1 cellular context compared by ENCODE assay signal in genomic region chr1:179877586-179878265, GRCh38.
TF ChIP-seq lines count a peak whose summit lies in the region.

Gene TOR1AIP2, minus strand, starts transcription at chr1:179877803. Its CDS starts 25,138 bp downstream, at chr1:179852665.

TF ChIP-seq in HepG2, 621 proteins besides CTCF, POLR2A, EP300 and RAD21 (continued from another document and continues in another):
- no peak for TF ChIP-seq ZNF281 (CRISPR knock-in tag; IDR thresholded peaks at IDR 0.05; ENCODE audit: borderline replicate concordance)
- no peak for TF ChIP-seq ZC3H4 (CRISPR knock-in tag; IDR thresholded peaks at IDR 0.05; ENCODE audit: borderline replicate concordance)
- no peak for TF ChIP-seq MNT (IDR thresholded peaks at IDR 0.05)
- no peak for TF ChIP-seq HMG20B (CRISPR knock-in tag; conservative IDR thresholded peaks at IDR 0.05)
- no peak for TF ChIP-seq ZNF264 (CRISPR knock-in tag; IDR thresholded peaks at IDR 0.05)
- TF ChIP-seq U2AF2 (IDR thresholded peaks at IDR 0.05; ENCODE audit: low read depth, low read length): no peak
- TF ChIP-seq HMGA1 (CRISPR knock-in tag; conservative IDR thresholded peaks at IDR 0.05): no peak
- no peak for TF ChIP-seq ATM (IDR thresholded peaks at IDR 0.05; ENCODE audit: borderline replicate concordance)
- TF ChIP-seq DZIP1 (CRISPR knock-in tag; IDR thresholded peaks at IDR 0.05): no peak
- no peak for TF ChIP-seq FOXO4 (CRISPR knock-in tag; conservative IDR thresholded peaks at IDR 0.05)
- no peak for TF ChIP-seq PRMT3 (CRISPR knock-in tag; IDR thresholded peaks at IDR 0.05; ENCODE audit: borderline replicate concordance, low read depth)
- no peak for TF ChIP-seq RAD51 (IDR thresholded peaks at IDR 0.05; ENCODE audit: borderline replicate concordance)
- TF ChIP-seq SRSF9 (IDR thresholded peaks at IDR 0.05; ENCODE audit: borderline replicate concordance, insufficient read depth, low read depth, low read length, poor library complexity, severe bottlenecking): no peak
- TF ChIP-seq ATF7 (IDR thresholded peaks at IDR 0.05): no peak
- TF ChIP-seq ATF7 (CRISPR knock-in tag; IDR thresholded peaks at IDR 0.05): no peak
- no peak for TF ChIP-seq ZSCAN25 (CRISPR knock-in tag; IDR thresholded peaks at IDR 0.05)
- no peak for TF ChIP-seq AHR (CRISPR knock-in tag; IDR thresholded peaks at IDR 0.05)
- TF ChIP-seq ZNF274 (CRISPR knock-in tag; IDR thresholded peaks at IDR 0.05): no peak
- no peak for TF ChIP-seq LCORL (IDR thresholded peaks at IDR 0.05)
- TF ChIP-seq LCORL (CRISPR knock-in tag; IDR thresholded peaks at IDR 0.05): no peak
- no peak for TF ChIP-seq ZMAT3 (CRISPR knock-in tag; conservative IDR thresholded peaks at IDR 0.05)
- no peak for TF ChIP-seq ZNF83 (CRISPR knock-in tag; IDR thresholded peaks at IDR 0.05; ENCODE audit: borderline replicate concordance)
- TF ChIP-seq ZNF678 (CRISPR knock-in tag; IDR thresholded peaks at IDR 0.05): no peak
- no peak for TF ChIP-seq ZNF512 (CRISPR knock-in tag; IDR thresholded peaks at IDR 0.05)
- no peak for TF ChIP-seq NFRKB (IDR thresholded peaks at IDR 0.05)
- TF ChIP-seq SAP130 (CRISPR knock-in tag; IDR thresholded peaks at IDR 0.05; ENCODE audit: low read depth): peak; percentile 81
- no peak for TF ChIP-seq HOXA9 (CRISPR knock-in tag; IDR thresholded peaks at IDR 0.05; ENCODE audit: borderline replicate concordance)
- no peak for TF ChIP-seq USF2 (IDR thresholded peaks at IDR 0.05; ENCODE audit: low read depth, low read length)
- TF ChIP-seq USF2 (CRISPR knock-in tag; IDR thresholded peaks at IDR 0.05; ENCODE audit: borderline replicate concordance): 0 out of 2 replicates have a peak, but pooled peaks have one; percentile 16
- no peak for TF ChIP-seq FOSL1 (CRISPR knock-in tag; IDR thresholded peaks at IDR 0.05; ENCODE audit: borderline replicate concordance)
- TF ChIP-seq ISL2 (CRISPR knock-in tag; IDR thresholded peaks at IDR 0.05): no peak
- TF ChIP-seq MAF1 (CRISPR knock-in tag; IDR thresholded peaks at IDR 0.05; ENCODE audit: borderline replicate concordance): no peak
- TF ChIP-seq NR2F1 (CRISPR knock-in tag; IDR thresholded peaks at IDR 0.05): no peak
- TF ChIP-seq KDM5A (IDR thresholded peaks at IDR 0.05; ENCODE audit: borderline replicate concordance, low read length): no peak
- TF ChIP-seq REXO4 (CRISPR knock-in tag; IDR thresholded peaks at IDR 0.05; ENCODE audit: borderline replicate concordance): no peak
- no peak for TF ChIP-seq ZNF558 (CRISPR knock-in tag; IDR thresholded peaks at IDR 0.05; ENCODE audit: borderline replicate concordance)
- 0 out of 2 replicates have a peak, but pooled peaks have one; percentile 22 for TF ChIP-seq ZSCAN9 (CRISPR knock-in tag; IDR thresholded peaks at IDR 0.05; ENCODE audit: borderline replicate concordance)
- no peak for TF ChIP-seq ZNF260 (CRISPR knock-in tag; IDR thresholded peaks at IDR 0.05; ENCODE audit: borderline replicate concordance, low read depth)
- no peak for TF ChIP-seq ZNF205 (CRISPR knock-in tag; IDR thresholded peaks at IDR 0.05)
- no peak for TF ChIP-seq ZNF333 (CRISPR knock-in tag; IDR thresholded peaks at IDR 0.05; ENCODE audit: borderline replicate concordance)
- TF ChIP-seq RFXANK (CRISPR knock-in tag; IDR thresholded peaks at IDR 0.05): no peak
- peak; percentile 90 for TF ChIP-seq RBFOX2 (IDR thresholded peaks at IDR 0.05; ENCODE audit: low read depth, low read length)
- TF ChIP-seq SKIL (CRISPR knock-in tag; IDR thresholded peaks at IDR 0.05; ENCODE audit: borderline replicate concordance): no peak
- TF ChIP-seq CEBPB (IDR thresholded peaks at IDR 0.05; ENCODE audit: borderline replicate concordance, low read depth, low read length): no peak
- no peak for TF ChIP-seq ZNF256 (CRISPR knock-in tag; conservative IDR thresholded peaks at IDR 0.05)
- TF ChIP-seq CCAR2 (optimal IDR thresholded peaks at IDR 0.05; ENCODE audit: low read depth, low read length): no peak
- no peak for TF ChIP-seq ZNF598 (CRISPR knock-in tag; IDR thresholded peaks at IDR 0.05; ENCODE audit: borderline replicate concordance)
- TF ChIP-seq GABPA (IDR thresholded peaks at IDR 0.05; ENCODE audit: low read depth, low read length): peak; percentile 94
- TF ChIP-seq GABPA (CRISPR knock-in tag; IDR thresholded peaks at IDR 0.05; ENCODE audit: low read depth): peak; percentile 98
- TF ChIP-seq BCLAF1 (IDR thresholded peaks at IDR 0.05): no peak
- TF ChIP-seq DBP (CRISPR knock-in tag; IDR thresholded peaks at IDR 0.05; ENCODE audit: not compliant biosample characterization): no peak
- no peak for TF ChIP-seq FOXK1 (CRISPR knock-in tag; IDR thresholded peaks at IDR 0.05; ENCODE audit: borderline replicate concordance, low read depth)
